25 cellular contexts compared by ENCODE assay signal in the genomic region with DNA sequence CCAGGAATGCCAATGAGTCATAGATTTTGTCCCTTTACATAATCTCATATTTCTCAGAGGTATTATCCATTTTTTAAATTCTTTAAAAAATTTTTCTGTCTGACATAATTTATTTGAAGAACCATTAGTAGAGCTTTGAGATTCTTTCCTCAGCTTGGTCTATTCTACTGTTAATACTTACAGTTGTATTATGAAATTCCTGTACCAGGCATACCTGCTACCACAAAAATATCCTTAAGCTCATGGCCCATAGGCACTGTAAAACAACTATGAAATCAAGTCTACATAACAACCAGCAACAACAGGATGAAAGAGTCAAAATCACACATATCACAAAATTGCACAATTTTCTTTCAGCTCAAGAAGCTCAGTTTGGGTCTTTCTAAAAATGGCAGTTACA.
"Had no signal": no experiment of that assay in that cellular context is flagged by ENCODE, and none has a peak within 500 bp of the region (broad histone marks: within the 10 kb centered on the region; RNA-seq: fewer than 3 reads in every experiment).

No MANE protein-coding gene starts in this region.

- H3K27me3 Mint-ChIP-seq: dendritic cell treated with granulocyte-macrophage colony-stimulating factor and Interleukin-4, amounts not matched to agents 40 ng/mL and 50 ng/mL, for 4 days; effector memory CD8-positive, alpha-beta T cell; naive B cell had no signal

- ATAC-seq: effector memory CD8-positive, alpha-beta T cell; esophagus mucosa; gastrocnemius medialis; heart right ventricle; left cardiac atrium; left lung; left ventricle myocardium superior; lower lobe of right lung; mucosa of descending colon had no signal

- H3K4me1 Mint-ChIP-seq: mesothelial cell of epicardium, naive B cell had no signal

- H3K9me3 ChIP-seq: colonic mucosa, esophagus squamous epithelium, gastrocnemius medialis, heart right ventricle, left lung, lower lobe of right lung, mucosa of descending colon had no signal

- H3K9me3 Mint-ChIP-seq: endodermal cell, mesothelial cell of epicardium had no signal

- DNase-seq: colonic mucosa; cortex of kidney; effector CD8-positive, alpha-beta T cell; effector memory CD8-positive, alpha-beta T cell; endodermal cell; erythroblast; esophagus squamous epithelium; foreskin fibroblast; foreskin melanocyte; gastrocnemius medialis; glutamatergic neuron; head of caudate nucleus; heart right ventricle; hippocampal formation; left cardiac atrium; left lung; left ventricle myocardium superior; lower lobe of right lung; mesenchymal stem cell; mucosa of descending colon; naive B cell had no signal

- H3K27ac Mint-ChIP-seq: dendritic cell treated with granulocyte-macrophage colony-stimulating factor and Interleukin-4, amounts not matched to agents 40 ng/mL and 50 ng/mL, for 4 days; effector memory CD8-positive, alpha-beta T cell; endodermal cell; mesothelial cell of epicardium; naive B cell had no signal

- H3K27ac ChIP-seq: colonic mucosa, epithelial cell of prostate, esophagus squamous epithelium, gastrocnemius medialis, heart right ventricle, left lung, lower lobe of right lung had no signal

- H3K36me3 Mint-ChIP-seq: mesothelial cell of epicardium, naive B cell had no signal

- H3K4me3 ChIP-seq: colonic mucosa, esophagus squamous epithelium, gastrocnemius medialis, heart right ventricle, left lung, lower lobe of right lung, mucosa of descending colon had no signal

- H3K36me3 ChIP-seq: colonic mucosa, esophagus squamous epithelium, gastrocnemius medialis, heart right ventricle, left lung, lower lobe of right lung had no signal

- H3K4me3 Mint-ChIP-seq: dendritic cell treated with granulocyte-macrophage colony-stimulating factor and Interleukin-4, amounts not matched to agents 40 ng/mL and 50 ng/mL, for 4 days; effector memory CD8-positive, alpha-beta T cell; endodermal cell; mesothelial cell of epicardium; naive B cell had no signal

- H3K27me3 ChIP-seq: colonic mucosa, esophagus squamous epithelium, gastrocnemius medialis, heart right ventricle, left lung had no signal
